18 cellular contexts compared by ENCODE assay signal in genomic region chr2:214104219-214104618, GRCh38.
DNase-seq lines count a peak whose midpoint lies in the region; ATAC-seq and TF ChIP-seq lines count a peak whose summit lies in the region.
"Had no signal": no experiment of that assay in that cellular context is flagged by ENCODE, and none has a peak within 500 bp of the region (broad histone marks: within the 10 kb centered on the region; RNA-seq: fewer than 3 reads in every experiment).

No MANE protein-coding gene starts in this region.

- peaks cover 5% of the 10 kb centered on the region for H3K27me3 Mint-ChIP-seq in endothelial cell (ENCODE audit: unreplicated experiment)
- H3K27me3 Mint-ChIP-seq: activated CD4-positive, alpha-beta memory T cell treated with anti-CD3 and anti-CD28 coated beads for 36 hours; IgD-negative memory B cell; natural killer cell treated with Interleukin-12 subunit alpha and Interleukin-12 subunit beta and Interleukin-15 and Interleukin-18, amount 100 ng/mL, for 72 hours had no signal

- TF ChIP-seq POLR2A in sigmoid colon (IDR thresholded peaks at IDR 0.05) = no peak

- H3K27ac ChIP-seq in BLaER1 = no peak overlapping the region
- H3K27ac ChIP-seq in DND-41 (ENCODE audit: low read length) = peak overlapping the region; percentile 97
- H3K27ac ChIP-seq in sigmoid colon = no peak overlapping the region
- H3K27ac ChIP-seq: coronary artery, left lung had no signal

- H3K4me1 Mint-ChIP-seq in endothelial cell (ENCODE audit: unreplicated experiment) = peaks cover 28% of the 10 kb centered on the region
- H3K4me1 Mint-ChIP-seq: IgD-negative memory B cell had no signal

- no peaks in the 10 kb centered on the region for H3K36me3 Mint-ChIP-seq in endothelial cell (ENCODE audit: low read depth, unreplicated experiment)
- H3K36me3 Mint-ChIP-seq: activated CD4-positive, alpha-beta memory T cell treated with anti-CD3 and anti-CD28 coated beads for 36 hours; IgD-negative memory B cell; natural killer cell treated with Interleukin-12 subunit alpha and Interleukin-12 subunit beta and Interleukin-15 and Interleukin-18, amount 100 ng/mL, for 72 hours had no signal

- H3K9me3 ChIP-seq in BLaER1 (no peaks in the 10 kb centered on the region), DND-41 (ENCODE audit: insufficient read depth, low read length, severe bottlenecking) (no peaks in the 10 kb centered on the region), sigmoid colon (no peaks in the 10 kb centered on the region)
- H3K9me3 ChIP-seq: left lung had no signal

- no peak for TF ChIP-seq EP300 in sigmoid colon (IDR thresholded peaks at IDR 0.05)

- peak overlapping the region; percentile 83 for H2AFZ ChIP-seq in DND-41 (ENCODE audit: low read depth, low read length)

- H3K9ac ChIP-seq in BLaER1 = no peak overlapping the region
- H3K9ac ChIP-seq in DND-41 (ENCODE audit: low read depth, low read length) = peak overlapping the region; percentile 63

- DNase-seq in DND-41 (peak; percentile 40), NCI-H2196 treated with DMSO at 0.1 percent for 48 hours (lab: John Stamatoyannopoulos, UW; ENCODE audit: unreplicated experiment) (peak; percentile 20), endothelial cell (ENCODE audit: low spot score) (no peak), MV-4-11 (lab: John Stamatoyannopoulos, UW) (no peak), KG1 (lab: John Stamatoyannopoulos, UW) (no peak), sigmoid colon (no peak)
- DNase-seq: activated CD4-positive, alpha-beta memory T cell treated with anti-CD3 and anti-CD28 coated beads for 36 hours; activated gamma-delta T cell treated with Interleukin-2 at 50 U/mL for 16 hours; activated T-cell treated with anti-CD3 and anti-CD28 coated beads for 4 hours; head of caudate nucleus; midbrain; NCI-H2081; T-helper 2 cell had no signal

- peak overlapping the region; percentile 64 for H3K27ac Mint-ChIP-seq in endothelial cell (ENCODE audit: unreplicated experiment)
- H3K27ac Mint-ChIP-seq: activated CD4-positive, alpha-beta memory T cell treated with anti-CD3 and anti-CD28 coated beads for 36 hours; natural killer cell treated with Interleukin-12 subunit alpha and Interleukin-12 subunit beta and Interleukin-15 and Interleukin-18, amount 100 ng/mL, for 72 hours had no signal

- H3K27me3 ChIP-seq in BLaER1 (no peaks in the 10 kb centered on the region), DND-41 (ENCODE audit: insufficient read depth, low read length, poor library complexity) (no peaks in the 10 kb centered on the region), sigmoid colon (no peaks in the 10 kb centered on the region)
- H3K27me3 ChIP-seq: left lung had no signal

- whole genome bisulfite sequencing in sigmoid colon, 2 donors = 80 to 92% methylated on average over 3 of the region's 3 CpGs

- intact Hi-C loops in sigmoid colon (cut with DNase I) = no loop called here

- H3K4me3 ChIP-seq in BLaER1 = no peak overlapping the region
- peak overlapping the region in 1 of 2 experiments; percentile 24; a peak in 2 of 4 replicates for H3K4me3 ChIP-seq in DND-41 (ENCODE audit: low read depth in 1 of 2, low read length in 2 of 2)
- no peak overlapping the region for H3K4me3 ChIP-seq in sigmoid colon
- H3K4me3 ChIP-seq: coronary artery, left lung had no signal

- peak; percentile 45 for ATAC-seq in DND-41 (ENCODE audit: insufficient read depth, low read depth)
- ATAC-seq: natural killer cell treated with Interleukin-12 subunit alpha and Interleukin-12 subunit beta and Interleukin-15 and Interleukin-18, amount 100 ng/mL, for 72 hours had no signal

- peak overlapping the region; percentile 70 for H3K4me2 ChIP-seq in BLaER1
- H3K4me2 ChIP-seq in DND-41 (ENCODE audit: insufficient read depth, low read length) = peak overlapping the region; percentile 62

- H4K20me1 ChIP-seq in BLaER1 (no peaks in the 10 kb centered on the region), DND-41 (ENCODE audit: insufficient read depth, low read length) (no peaks in the 10 kb centered on the region)

- H3K4me1 ChIP-seq in BLaER1 (peaks cover 22% of the 10 kb centered on the region), DND-41 (ENCODE audit: insufficient read depth, low read length) (peaks cover 56% of the 10 kb centered on the region), sigmoid colon (no peaks in the 10 kb centered on the region)

- no peak overlapping the region for H3K4me3 Mint-ChIP-seq in endothelial cell (ENCODE audit: unreplicated experiment)
- H3K4me3 Mint-ChIP-seq: activated CD4-positive, alpha-beta memory T cell treated with anti-CD3 and anti-CD28 coated beads for 36 hours; IgD-negative memory B cell; natural killer cell treated with Interleukin-12 subunit alpha and Interleukin-12 subunit beta and Interleukin-15 and Interleukin-18, amount 100 ng/mL, for 72 hours had no signal

- peak; percentile 56 for TF ChIP-seq CTCF in DND-41 (IDR thresholded peaks at IDR 0.05; ENCODE audit: borderline replicate concordance, extremely low read depth, low read length, poor library complexity, severe bottlenecking)
- no peak for TF ChIP-seq CTCF in endothelial cell (IDR thresholded peaks at IDR 0.05; ENCODE audit: unreplicated experiment)
- no peak for TF ChIP-seq CTCF in sigmoid colon (IDR thresholded peaks at IDR 0.05)

- H3K79me2 ChIP-seq in DND-41 (ENCODE audit: insufficient read depth, low read length) = no peaks in the 10 kb centered on the region

- H3K9me3 Mint-ChIP-seq in endothelial cell (ENCODE audit: unreplicated experiment) = no peaks in the 10 kb centered on the region
- H3K9me3 Mint-ChIP-seq: activated CD4-positive, alpha-beta memory T cell treated with anti-CD3 and anti-CD28 coated beads for 36 hours; IgD-negative memory B cell had no signal

- H3K36me3 ChIP-seq in BLaER1 = no peaks in the 10 kb centered on the region
- H3K36me3 ChIP-seq in DND-41 (ENCODE audit: insufficient read depth, low read length) = no peaks in the 10 kb centered on the region
- no peaks in the 10 kb centered on the region for H3K36me3 ChIP-seq in sigmoid colon
- H3K36me3 ChIP-seq: left lung had no signal

Comparison
In these comparisons a context has a peak if more than half of its experiments do, and no peak if none do; other contexts are left out.
1. DNase-seq: peak in DND-41 (single experiment) and NCI-H2196 treated with DMSO at 0.1 percent for 48 hours (single experiment); none in endothelial cell (single experiment), MV-4-11 (single experiment), KG1 (single experiment) and sigmoid colon (single experiment).